8 cellular contexts compared by ENCODE assay signal in the genomic region with DNA sequence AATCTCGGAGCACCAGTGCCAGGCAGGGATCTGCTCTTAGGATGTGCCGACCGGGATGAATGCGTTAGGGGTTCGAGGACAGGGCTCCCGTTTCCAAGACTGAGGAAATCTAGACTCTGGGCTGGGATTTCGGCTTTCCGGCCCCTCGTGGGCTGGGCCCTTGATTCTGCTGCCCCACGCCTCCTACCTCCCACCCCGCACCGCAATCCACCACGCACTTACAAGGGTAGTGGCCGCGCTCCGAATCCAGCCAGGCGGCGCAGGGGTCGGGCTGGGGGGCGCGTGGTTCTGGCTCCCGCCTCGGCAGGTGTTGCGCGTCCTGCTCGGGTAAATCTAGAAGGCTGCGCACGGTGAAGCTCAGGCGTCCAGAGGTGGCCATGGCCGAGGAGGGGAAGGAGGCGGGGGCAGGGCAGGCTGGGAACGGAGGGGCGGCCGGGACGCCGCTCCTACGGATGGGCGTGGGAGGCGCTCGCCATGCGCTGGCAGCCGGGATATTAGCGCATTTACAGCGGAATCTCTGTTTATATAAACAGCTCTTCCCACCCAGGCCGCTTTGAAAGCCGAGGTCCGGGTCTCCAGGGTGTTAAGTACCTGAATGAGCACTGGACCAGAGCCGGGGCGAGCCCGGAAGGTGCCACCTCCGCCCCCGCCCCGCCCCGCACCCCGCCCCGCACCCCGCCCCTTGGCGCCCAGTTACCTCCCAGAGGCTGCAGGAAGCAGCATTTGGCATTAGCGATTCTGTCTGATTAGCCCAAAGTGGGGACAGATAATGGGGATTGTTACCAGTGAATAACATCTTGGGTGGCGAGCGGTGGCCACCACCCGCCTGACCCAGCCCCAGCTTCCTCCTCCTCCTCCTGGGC.
DNase-seq lines count a peak whose midpoint lies in the region; ATAC-seq, FAIRE-seq and TF ChIP-seq lines count a peak whose summit lies in the region.

NKX2-8 (minus strand) TSS at position 604 of the 863 bp plus-strand sequence; CDS start at position 379, 225 bp downstream.

- H3K4me1 ChIP-seq in muscle layer of colon (ENCODE audit: insufficient read depth, low read length): no peaks in the 10 kb centered on the region

- ATAC-seq in HG02763 (IDR thresholded peaks at IDR 0.05; ENCODE audit: unreplicated experiment) (no peak), HG03135 (IDR thresholded peaks at IDR 0.05; ENCODE audit: unreplicated experiment) (no peak)

- POLR2A ChIA-PET in AG04449 (lab: Yijun Ruan, JAX): no interaction called here

- no peak for FAIRE-seq in H54 (lab: Jason Lieb, UNC)

- no peaks in the 10 kb centered on the region for H3K36me3 ChIP-seq in muscle layer of colon (ENCODE audit: insufficient read depth, low read length)

- CTCF ChIA-PET in AG04449 (lab: Yijun Ruan, JAX): interaction anchor here (1.1 to 1.2 kb wide), 2 partner anchors 27 to 29 kb away, joined by 3 read pairs; no protein-coding TSS in a partner anchor

- peaks cover 9 to 71% of the 10 kb centered on the region in 2 donors for H3K27me3 ChIP-seq in muscle layer of colon (ENCODE audit: control insufficient read depth in 1 of 2, insufficient read depth in 2 of 2, low read length in 2 of 2)

- no peak for TF ChIP-seq POLR2A in H54 (IDR thresholded peaks at IDR 0.05; ENCODE audit: low read depth, low read length)

- H3K27ac ChIP-seq in coronary artery (no peak within 1 kb of the TSS), muscle layer of colon (ENCODE audit: low read depth, low read length) (no peak within 1 kb of the TSS)

- no peak within 1 kb of the TSS for H3K9ac ChIP-seq in muscle layer of colon (ENCODE audit: low read length)

- TF ChIP-seq CTCF in AG04449 (IDR thresholded peaks at IDR 0.05; ENCODE audit: insufficient read depth, low read length, missing control alignments) (no peak), HFF-Myc (IDR thresholded peaks at IDR 0.05; ENCODE audit: low read depth, low read length, missing control alignments) (no peak), coronary artery (IDR thresholded peaks at IDR 0.05) (no peak)

- H3K4me3 ChIP-seq in AG04449 (ENCODE audit: low read depth, low read length): peak within 1 kb of the TSS; percentile 46
- H3K4me3 ChIP-seq in HFF-Myc (replicated peaks; ENCODE audit: low read depth, low read length): peak within 1 kb of the TSS; percentile 30
- peak within 1 kb of the TSS; percentile 71 for H3K4me3 ChIP-seq in coronary artery
- H3K4me3 ChIP-seq in muscle layer of colon (ENCODE audit: low read depth in 1 of 2, low read length in 2 of 2): peak within 1 kb of the TSS; percentile 37 to 49

- no peak for DNase-seq in AG04449 (ENCODE audit: low read depth, low spot score)
- no peak for DNase-seq in HFF-Myc (ENCODE audit: extremely low read depth, low read depth)
- DNase-seq in coronary artery (ENCODE audit: low spot score): no peak
- no peak for DNase-seq in H54 (ENCODE audit: insufficient read length, low spot score)
- DNase-seq in HuH-7 (ENCODE audit: low spot score): no peak

- H3K9me3 ChIP-seq in muscle layer of colon (ENCODE audit: low read length): no peaks in the 10 kb centered on the region
